In genomic region chr2:151843669-151844017, GRCh38 we compare ENCODE assay signal across 18 cellular contexts. TPM values are rescaled to one million over a fixed set of nuclear protein-coding genes. Genes with fewer than 3 reads are reported as not detected.
DNase-seq lines count a peak whose midpoint lies in the region; ATAC-seq and TF ChIP-seq lines count a peak whose summit lies in the region.
"Had no signal": no experiment of that assay in that cellular context is flagged by ENCODE, and none has a peak within 500 bp of the region (broad histone marks: within the 10 kb centered on the region; RNA-seq: fewer than 3 reads in every experiment).

No MANE protein-coding gene starts in this region.

- peak overlapping the region; percentile 14 for H3K27ac ChIP-seq in angular gyrus (ENCODE audit: low read depth, low read length)
- peak overlapping the region; percentile 12 to 57 for H3K27ac ChIP-seq in coronary artery
- H3K27ac ChIP-seq in right atrium auricular region: peak overlapping the region; percentile 8 to 82
- H3K27ac ChIP-seq in uterus: no peak overlapping the region
- H3K27ac ChIP-seq: SJSA1 had no signal

- no peaks in the 10 kb centered on the region for H3K36me3 Mint-ChIP-seq in stimulated activated memory B cell treated with anti-CD40 and anti-IgM and Interleukin-4, amounts not matched to agents 10 μg/mL and 1 μg/mL and 100 μg/mL, for 72 hours
- no peaks in the 10 kb centered on the region for H3K36me3 Mint-ChIP-seq in HFFc6 (ENCODE audit: low read depth)
- H3K36me3 Mint-ChIP-seq in activated naive CD8-positive, alpha-beta T cell treated with anti-CD3 and anti-CD28 coated beads for 36 hours: no peaks in the 10 kb centered on the region
- H3K36me3 Mint-ChIP-seq: CD4-positive, CD25-positive, alpha-beta regulatory T cell had no signal

- ATAC-seq in stimulated activated memory B cell treated with anti-CD40 and anti-IgM and Interleukin-4, amounts not matched to agents 10 μg/mL and 1 μg/mL and 100 μg/mL, for 72 hours: no peak

- no peaks in the 10 kb centered on the region for H3K27me3 ChIP-seq in right atrium auricular region
- H3K27me3 ChIP-seq in uterus: no peaks in the 10 kb centered on the region

- H3K36me3 ChIP-seq in right atrium auricular region (no peaks in the 10 kb centered on the region), uterus (no peaks in the 10 kb centered on the region)
- H3K36me3 ChIP-seq: SJSA1 had no signal

- no peaks in the 10 kb centered on the region for H3K9me3 Mint-ChIP-seq in stimulated activated memory B cell treated with anti-CD40 and anti-IgM and Interleukin-4, amounts not matched to agents 10 μg/mL and 1 μg/mL and 100 μg/mL, for 72 hours
- H3K9me3 Mint-ChIP-seq in HFFc6: no peaks in the 10 kb centered on the region
- no peaks in the 10 kb centered on the region for H3K9me3 Mint-ChIP-seq in activated naive CD8-positive, alpha-beta T cell treated with anti-CD3 and anti-CD28 coated beads for 36 hours
- H3K9me3 Mint-ChIP-seq: CD4-positive, CD25-positive, alpha-beta regulatory T cell had no signal

- DNase-seq in coronary artery (ENCODE audit: low spot score): no peak
- no peak for DNase-seq in right atrium auricular region (ENCODE audit: low spot score)
- DNase-seq in HFFc6: no peak
- no peak for DNase-seq in cerebellar nuclear complex (lab: John Stamatoyannopoulos, UW)
- DNase-seq in uterus: no peak
- DNase-seq in activated naive CD8-positive, alpha-beta T cell treated with anti-CD3 and anti-CD28 coated beads for 36 hours: no peak
- DNase-seq: Caco-2; CD4-positive, CD25-positive, alpha-beta regulatory T cell; DMS53; H7; Karpas-422; NCI-H187 treated with DMSO at 0.1 percent for 48 hours; NCI-H2171 treated with DMSO at 0.1 percent for 48 hours; NCI-H446 treated with DMSO at 0.1 percent for 48 hours; NK-92 treated with Interleukin-12 subunit alpha and Interleukin-12 subunit beta, amount 100 ng/mL, for 24 hours had no signal

- intact Hi-C loops in uterus (cut with DNase I; ENCODE audit: low total_unique reads): no loop called here

- no peak for TF ChIP-seq POLR2A in uterus (IDR thresholded peaks at IDR 0.05)

- peak overlapping the region; percentile 3 for H3K27ac Mint-ChIP-seq in stimulated activated memory B cell treated with anti-CD40 and anti-IgM and Interleukin-4, amounts not matched to agents 10 μg/mL and 1 μg/mL and 100 μg/mL, for 72 hours
- no peak overlapping the region for H3K27ac Mint-ChIP-seq in HFFc6
- no peak overlapping the region for H3K27ac Mint-ChIP-seq in activated naive CD8-positive, alpha-beta T cell treated with anti-CD3 and anti-CD28 coated beads for 36 hours
- H3K27ac Mint-ChIP-seq: CD4-positive, CD25-positive, alpha-beta regulatory T cell had no signal

- H3K27me3 Mint-ChIP-seq in stimulated activated memory B cell treated with anti-CD40 and anti-IgM and Interleukin-4, amounts not matched to agents 10 μg/mL and 1 μg/mL and 100 μg/mL, for 72 hours: no peaks in the 10 kb centered on the region
- H3K27me3 Mint-ChIP-seq in HFFc6 (ENCODE audit: insufficient read depth): peaks cover 10% of the 10 kb centered on the region
- H3K27me3 Mint-ChIP-seq in activated naive CD8-positive, alpha-beta T cell treated with anti-CD3 and anti-CD28 coated beads for 36 hours: peaks cover 7% of the 10 kb centered on the region

- peaks cover 38% of the 10 kb centered on the region for H3K4me1 Mint-ChIP-seq in stimulated activated memory B cell treated with anti-CD40 and anti-IgM and Interleukin-4, amounts not matched to agents 10 μg/mL and 1 μg/mL and 100 μg/mL, for 72 hours
- no peaks in the 10 kb centered on the region for H3K4me1 Mint-ChIP-seq in HFFc6 (ENCODE audit: low read depth)
- no peaks in the 10 kb centered on the region for H3K4me1 Mint-ChIP-seq in activated naive CD8-positive, alpha-beta T cell treated with anti-CD3 and anti-CD28 coated beads for 36 hours
- H3K4me1 Mint-ChIP-seq: CD4-positive, CD25-positive, alpha-beta regulatory T cell had no signal

- no peak overlapping the region for H3K4me3 Mint-ChIP-seq in stimulated activated memory B cell treated with anti-CD40 and anti-IgM and Interleukin-4, amounts not matched to agents 10 μg/mL and 1 μg/mL and 100 μg/mL, for 72 hours
- H3K4me3 Mint-ChIP-seq in HFFc6: no peak overlapping the region
- H3K4me3 Mint-ChIP-seq in activated naive CD8-positive, alpha-beta T cell treated with anti-CD3 and anti-CD28 coated beads for 36 hours: no peak overlapping the region
- H3K4me3 Mint-ChIP-seq: CD4-positive, CD25-positive, alpha-beta regulatory T cell had no signal

- TF ChIP-seq CTCF in coronary artery (IDR thresholded peaks at IDR 0.05) (no peak), right atrium auricular region (IDR thresholded peaks at IDR 0.05) (no peak), HFFc6 (IDR thresholded peaks at IDR 0.05) (no peak), uterus (IDR thresholded peaks at IDR 0.05) (no peak)

- no peak overlapping the region for H3K4me3 ChIP-seq in coronary artery
- H3K4me3 ChIP-seq in right atrium auricular region: no peak overlapping the region
- no peak overlapping the region for H3K4me3 ChIP-seq in uterus
- H3K4me3 ChIP-seq: SJSA1 had no signal

- peaks cover 0 to 33% of the 10 kb centered on the region in 2 donors for H3K4me1 ChIP-seq in right atrium auricular region
- no peaks in the 10 kb centered on the region for H3K4me1 ChIP-seq in uterus
- H3K4me1 ChIP-seq: Caco-2, SJSA1 had no signal

- H3K9me3 ChIP-seq in right atrium auricular region (no peaks in the 10 kb centered on the region), uterus (no peaks in the 10 kb centered on the region)
- H3K9me3 ChIP-seq: Caco-2, SJSA1 had no signal

RNA-seq across cellular contexts. Expression of gene ARL5A, which starts 15.4 kb away (rescaled TPM):
- 10 to 100 TPM; 69.3 to 82.1 TPM for total RNA-seq in right atrium auricular region
- total RNA-seq in HFFc6 (2021; fragmentation: NEBNext Ultra II Directional; extraction: Animal tissue kit (Norgen Biotek cat#: 25700)): 10 to 100 TPM; 32.0 to 46.6 (median 39.9) TPM
- 100 to 1,000 TPM in 1 of 4 donors, 10 to 100 TPM in 3; 21.2 to 101 (median 40.7) TPM for total RNA-seq in uterus
- total RNA-seq in activated naive CD8-positive, alpha-beta T cell treated with anti-CD3 and anti-CD28 coated beads for 36 hours: 10 to 100 TPM; 81.2 to 81.7 TPM

Comparison
In these comparisons a context has a peak if more than half of its experiments do, and no peak if none do; other contexts are left out.
1. H3K27ac ChIP-seq: peak in angular gyrus (single experiment), coronary artery (2 of 2) and right atrium auricular region (2 of 2); none in uterus (0 of 2).